Comparison of ENCODE assay signal across 8 cellular contexts in the genomic region with DNA sequence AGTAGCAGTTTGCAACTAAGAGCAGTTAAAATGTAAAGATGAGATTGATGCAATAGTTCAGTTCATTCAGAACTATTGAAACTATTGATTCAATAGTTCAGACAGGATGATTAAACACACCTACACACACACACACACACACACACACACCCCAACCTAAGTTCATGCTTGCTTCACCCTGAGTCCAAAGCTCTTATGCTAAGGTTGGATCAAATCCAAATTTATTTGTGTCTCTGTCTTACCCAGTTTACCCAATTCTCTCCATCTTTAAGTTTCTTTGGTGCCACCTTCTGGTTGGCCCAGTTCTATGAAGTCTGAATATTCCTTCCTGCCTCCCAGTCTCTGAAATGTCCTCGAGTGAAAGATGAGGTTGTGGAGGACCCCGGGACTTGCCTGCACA. TPM values are rescaled to one million over a fixed set of nuclear protein-coding genes. Genes with fewer than 3 reads are reported as not detected.
DNase-seq lines count a peak whose midpoint lies in the region; ATAC-seq and TF ChIP-seq lines count a peak whose summit lies in the region.

No MANE protein-coding gene starts in this region.

- H3K36me3 ChIP-seq in adipocyte (ENCODE audit: control insufficient read depth, insufficient read depth, low read length, severe bottlenecking), result no peaks in the 10 kb centered on the region
- H3K36me3 ChIP-seq in neural cell (ENCODE audit: insufficient read depth, low read length), result no peaks in the 10 kb centered on the region
- no peaks in the 10 kb centered on the region for H3K36me3 ChIP-seq in ovary
- no peaks in the 10 kb centered on the region for H3K36me3 ChIP-seq in tibial artery

- no peak for TF ChIP-seq EP300 in neural cell (conservative IDR thresholded peaks at IDR 0.05; ENCODE audit: poor library complexity, severe bottlenecking)
- TF ChIP-seq EP300 in ovary (IDR thresholded peaks at IDR 0.05), result no peak

- H3K27me3 ChIP-seq in adipocyte (replicated peaks; ENCODE audit: control insufficient read depth, insufficient read depth, low read length) (no peaks in the 10 kb centered on the region), neural cell (ENCODE audit: insufficient read depth, low read depth, low read length) (no peaks in the 10 kb centered on the region), ovary (no peaks in the 10 kb centered on the region), tibial artery (no peaks in the 10 kb centered on the region)

- no peaks in the 10 kb centered on the region for H3K9me3 ChIP-seq in adipocyte (ENCODE audit: control insufficient read depth, low read length)
- H3K9me3 ChIP-seq in neural cell (ENCODE audit: low read length), result no peaks in the 10 kb centered on the region
- no peaks in the 10 kb centered on the region for H3K9me3 ChIP-seq in ovary
- no peaks in the 10 kb centered on the region for H3K9me3 ChIP-seq in tibial artery

- H3K79me2 ChIP-seq in neural cell (replicated peaks; ENCODE audit: insufficient read depth, low read length), result no peaks in the 10 kb centered on the region

- intact Hi-C loops in ovary (cut with DNase I) (no loop called here), tibial artery (cut with DNase I; ENCODE audit: low total_unique reads) (loop anchor here (5.0 kb wide), 1 partner anchor 838 kb away; no protein-coding TSS in a partner anchor)

- no peak overlapping the region for H3K4me2 ChIP-seq in neural cell (ENCODE audit: low read length)

- no peak for TF ChIP-seq POLR2A in ovary (IDR thresholded peaks at IDR 0.05)

- no peak for TF ChIP-seq RAD21 in neural cell (conservative IDR thresholded peaks at IDR 0.05)

- TF ChIP-seq CTCF in neural cell (IDR thresholded peaks at IDR 0.05; ENCODE audit: poor library complexity, severe bottlenecking), result peak; percentile 29
- TF ChIP-seq CTCF in ovary (IDR thresholded peaks at IDR 0.05), result no peak
- no peak for TF ChIP-seq CTCF in tibial artery (IDR thresholded peaks at IDR 0.05)

- H3K9ac ChIP-seq in adipocyte (ENCODE audit: low read length) (no peak overlapping the region), neural cell (ENCODE audit: low read length) (no peak overlapping the region)

- ATAC-seq in HG03442 (IDR thresholded peaks at IDR 0.05; ENCODE audit: unreplicated experiment), result no peak

- H3F3A ChIP-seq in neural cell (ENCODE audit: insufficient read depth, low read length, poor library complexity, severe bottlenecking), result no peaks in the 10 kb centered on the region

- no peaks in the 10 kb centered on the region for H3K9me2 ChIP-seq in neural cell (ENCODE audit: insufficient read depth, low read length)

- H3K4me1 ChIP-seq in adipocyte (ENCODE audit: control insufficient read depth, insufficient read depth, low read length) (peaks cover 28% of the 10 kb centered on the region), ovary (ENCODE audit: insufficient read depth) (no peaks in the 10 kb centered on the region), tibial artery (peaks cover 0 to 17% (median 6%) of the 10 kb centered on the region in 4 donors)

- H4K20me1 ChIP-seq in neural cell (ENCODE audit: insufficient read depth), result no peaks in the 10 kb centered on the region

- WGBS in ovary, 3 donors, result 41 to 54% (median 54%) methylated on average over 2 of the region's 2 CpGs

- H3K27ac ChIP-seq in neural cell (ENCODE audit: low read length), result no peak overlapping the region
- H3K27ac ChIP-seq in ovary, result no peak overlapping the region
- H3K27ac ChIP-seq in tibial artery, result no peak overlapping the region

- DNase-seq in NCI-H1105 treated with DMSO at 0.1 percent for 48 hours (lab: John Stamatoyannopoulos, UW) (peak; percentile 10), NCI-H1105 (lab: John Stamatoyannopoulos, UW) (no peak), adipocyte (ENCODE audit: low read depth) (peak; percentile 60), ovary (no peak), tibial artery (no peak)
- DNase-seq in Jurkat, Clone E6-1 (ENCODE audit: low read depth, low spot score), result peak; percentile 54

- no peak overlapping the region for H3K4me3 ChIP-seq in Jurkat, Clone E6-1 (ENCODE audit: low read length)
- H3K4me3 ChIP-seq in adipocyte (ENCODE audit: low read length), result no peak overlapping the region
- no peak overlapping the region for H3K4me3 ChIP-seq in neural cell (ENCODE audit: low read length)
- H3K4me3 ChIP-seq in ovary, result no peak overlapping the region
- H3K4me3 ChIP-seq in tibial artery, result no peak overlapping the region

- H2AFZ ChIP-seq in neural cell (ENCODE audit: low read depth, low read length), result no peak overlapping the region

TF ChIP-seq in neural cell, 6 proteins besides CTCF, POLR2A, EP300 and RAD21:
- TF ChIP-seq EZH2 (IDR thresholded peaks at IDR 0.05; ENCODE audit: borderline replicate concordance, insufficient read depth, low read length, poor library complexity, severe bottlenecking) (no peak), POLR2AphosphoS5 (IDR thresholded peaks at IDR 0.05) (no peak), REST (IDR thresholded peaks at IDR 0.05; ENCODE audit: borderline replicate concordance) (no peak), TAF1 (IDR thresholded peaks at IDR 0.05; ENCODE audit: low read depth) (no peak), MXI1 (conservative IDR thresholded peaks at IDR 0.05; ENCODE audit: poor library complexity, severe bottlenecking) (no peak), SMC3 (conservative IDR thresholded peaks at IDR 0.05; ENCODE audit: poor library complexity) (no peak)
TF ChIP-seq in neural cell: peak in this region for 0.

RNA-seq across cellular contexts. Expression of gene SERPINB8, which starts 5.1 kb away (rescaled TPM):
- 10.7 TPM for polyA plus RNA-seq in Jurkat, Clone E6-1 (2012; ENCODE audit: insufficient read depth, insufficient read length)
- 2.0 and 7.0 TPM in 2 replicates for polyA plus RNA-seq in neural cell
- 4.1 and 5.1 TPM in 2 replicates for polyA minus RNA-seq in neural cell
- total RNA-seq in ovary, result 10 to 100 TPM in 1 of 7 donors, 1 to 10 TPM in 6; 4.9 to 10.7 (median 6.9) TPM
- 10 to 100 TPM in 1 of 2 donors, 1 to 10 TPM in 1; 4.4 to 10.5 TPM for polyA plus RNA-seq in ovary

RNA-seq across cellular contexts. Expression of gene HMSD, which starts 25.9 kb away (rescaled TPM):
- not detected for polyA plus RNA-seq in Jurkat, Clone E6-1 (2012; ENCODE audit: insufficient read depth, insufficient read length)
- polyA plus RNA-seq in neural cell (not detected in 2 replicates), ovary (under 1 TPM; 0.02 to 0.08 TPM)
- not detected in 2 replicates for polyA minus RNA-seq in neural cell
- 1 to 10 TPM in 1 of 7 donors, not detected in 6; 2.0 TPM for total RNA-seq in ovary

Comparison
In these comparisons a context has a peak if more than half of its experiments do, and no peak if none do; other contexts are left out.
1. DNase-seq: peak in NCI-H1105 treated with DMSO at 0.1 percent for 48 hours (single experiment), Jurkat, Clone E6-1 (single experiment) and adipocyte (single experiment); none in NCI-H1105 (single experiment), ovary (0 of 5) and tibial artery (0 of 2).